ENCODE assay signal across 24 cellular contexts in the genomic region with DNA sequence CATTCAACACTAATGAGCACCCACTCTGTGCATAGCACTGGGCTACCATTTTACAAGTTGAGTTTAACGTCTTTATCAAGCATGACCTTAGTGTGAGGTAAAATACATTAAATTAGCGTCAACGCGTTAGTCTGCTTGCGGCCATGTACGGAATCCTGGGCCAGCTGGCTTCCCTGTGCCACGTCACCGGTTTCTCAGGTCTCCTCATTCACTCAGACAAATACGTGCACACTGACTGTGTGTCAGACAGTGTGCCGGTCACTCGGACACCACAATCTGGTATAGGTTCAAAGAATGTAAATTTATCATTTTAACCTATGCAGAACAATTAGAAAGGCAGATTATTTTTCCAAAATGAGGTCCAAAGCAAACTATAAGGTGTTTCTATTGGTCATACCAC.
"Had no signal": no experiment of that assay in that cellular context is flagged by ENCODE, and none has a peak within 500 bp of the region (broad histone marks: within the 10 kb centered on the region; RNA-seq: fewer than 3 reads in every experiment).

No MANE protein-coding gene starts in this region.

- H3K27me3 ChIP-seq: SJSA1 had no signal

- H3K27me3 Mint-ChIP-seq: activated CD4-positive, alpha-beta memory T cell treated with anti-CD3 and anti-CD28 coated beads, Interleukin-2, amount 10 ng/mL, durations not matched to agents 7 days and 5 days; activated CD4-positive, alpha-beta T cell treated with anti-CD3 and anti-CD28 coated beads for 36 hours; activated naive CD4-positive, alpha-beta T cell treated with anti-CD3 and anti-CD28 coated beads, Interleukin-2, amount 10 ng/mL, durations not matched to agents 7 days and 5 days; activated naive CD8-positive, alpha-beta T cell treated with anti-CD3 and anti-CD28 coated beads for 36 hours; activated T-helper 17 cell treated with anti-CD3 and anti-CD28 coated beads, Interleukin-2, amount 50 U/mL, for 72 hours had no signal

- H3K4me3 ChIP-seq: SJSA1 had no signal

- ATAC-seq: activated CD4-positive, alpha-beta T cell treated with anti-CD3 and anti-CD28 coated beads for 36 hours; activated T-helper 17 cell treated with anti-CD3 and anti-CD28 coated beads, Interleukin-2, amount 50 U/mL, for 72 hours had no signal

- H3K9me3 Mint-ChIP-seq: activated CD4-positive, alpha-beta memory T cell treated with anti-CD3 and anti-CD28 coated beads, Interleukin-2, amount 10 ng/mL, durations not matched to agents 7 days and 5 days; activated naive CD4-positive, alpha-beta T cell treated with anti-CD3 and anti-CD28 coated beads, Interleukin-2, amount 10 ng/mL, durations not matched to agents 7 days and 5 days; activated naive CD8-positive, alpha-beta T cell treated with anti-CD3 and anti-CD28 coated beads for 36 hours; activated T-helper 17 cell treated with anti-CD3 and anti-CD28 coated beads, Interleukin-2, amount 50 U/mL, for 72 hours had no signal

- H3K27ac Mint-ChIP-seq: activated CD4-positive, alpha-beta memory T cell treated with anti-CD3 and anti-CD28 coated beads, Interleukin-2, amount 10 ng/mL, durations not matched to agents 7 days and 5 days; activated CD4-positive, alpha-beta T cell treated with anti-CD3 and anti-CD28 coated beads for 36 hours; activated naive CD4-positive, alpha-beta T cell treated with anti-CD3 and anti-CD28 coated beads, Interleukin-2, amount 10 ng/mL, durations not matched to agents 7 days and 5 days; activated naive CD8-positive, alpha-beta T cell treated with anti-CD3 and anti-CD28 coated beads for 36 hours; activated T-helper 17 cell treated with anti-CD3 and anti-CD28 coated beads, Interleukin-2, amount 50 U/mL, for 72 hours had no signal

- H3K4me3 Mint-ChIP-seq: activated CD4-positive, alpha-beta memory T cell treated with anti-CD3 and anti-CD28 coated beads, Interleukin-2, amount 10 ng/mL, durations not matched to agents 7 days and 5 days; activated CD4-positive, alpha-beta T cell treated with anti-CD3 and anti-CD28 coated beads for 36 hours; activated naive CD4-positive, alpha-beta T cell treated with anti-CD3 and anti-CD28 coated beads, Interleukin-2, amount 10 ng/mL, durations not matched to agents 7 days and 5 days; activated naive CD8-positive, alpha-beta T cell treated with anti-CD3 and anti-CD28 coated beads for 36 hours; activated T-helper 17 cell treated with anti-CD3 and anti-CD28 coated beads, Interleukin-2, amount 50 U/mL, for 72 hours had no signal

- H3K27ac ChIP-seq: KMS-11 had no signal

- H3K9me3 ChIP-seq: SJSA1 had no signal

- DNase-seq: activated CD4-positive, alpha-beta memory T cell treated with anti-CD3 and anti-CD28 coated beads, Interleukin-2, amount 10 ng/mL, durations not matched to agents 7 days and 5 days; activated CD4-positive, alpha-beta T cell treated with anti-CD3 and anti-CD28 coated beads for 36 hours; activated CD4-positive, alpha-beta T cell treated with anti-CD3 and anti-CD28 coated beads, Interleukin-2, amount 50 U/mL, for 1 hour; activated CD4-positive, CD25-positive, alpha-beta regulatory T cell; activated gamma-delta T cell; activated naive CD4-positive, alpha-beta T cell treated with anti-CD3 and anti-CD28 coated beads, Interleukin-2, amount 10 ng/mL, durations not matched to agents 7 days and 5 days; activated naive CD8-positive, alpha-beta T cell treated with anti-CD3 and anti-CD28 coated beads for 36 hours; activated T-cell treated with anti-CD3 and anti-CD28 coated beads for 4 hours; activated T-cell treated with anti-CD3 and anti-CD28 coated beads, Interleukin-2, amount 50 U/mL, for 48 hours; NCI-H1092; NCI-H1417; NCI-H1930; NCI-H2171; NCI-H2227 treated with DMSO at 0.1 percent for 48 hours; NCI-H446 treated with DMSO at 0.1 percent for 48 hours; NCI-H524 treated with DMSO at 0.1 percent for 48 hours; NCI-H748 treated with DMSO at 0.1 percent for 48 hours; RPMI8226; SHP77; T-helper 2 cell; T1000 had no signal

- H3K4me1 Mint-ChIP-seq: activated naive CD4-positive, alpha-beta T cell treated with anti-CD3 and anti-CD28 coated beads, Interleukin-2, amount 10 ng/mL, durations not matched to agents 7 days and 5 days had no signal
